In the genomic region with DNA sequence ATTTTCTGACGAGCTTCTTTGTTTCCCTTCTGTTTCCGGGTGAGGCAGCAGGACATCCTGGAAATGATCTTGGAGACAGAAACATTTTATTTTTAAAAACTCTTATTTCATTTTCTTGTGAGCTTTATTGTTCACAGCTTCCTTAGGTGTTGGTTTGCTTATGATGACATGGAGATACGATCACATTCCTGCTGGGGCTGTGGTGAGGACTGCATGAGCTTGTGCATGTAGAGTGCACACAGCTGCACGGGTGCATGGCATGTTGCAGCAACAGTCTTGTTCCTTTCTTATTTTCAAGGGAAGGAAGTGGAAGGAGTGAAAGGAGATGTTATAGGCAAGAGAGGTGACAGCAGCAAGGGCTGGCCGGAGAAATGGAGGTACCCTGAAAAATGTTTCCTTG, we compare ENCODE assay signal across 20 cellular contexts. TPM values are rescaled to one million over a fixed set of nuclear protein-coding genes. Genes with fewer than 3 reads are reported as not detected.
DNase-seq lines count a peak whose midpoint lies in the region; ATAC-seq, FAIRE-seq and TF ChIP-seq lines count a peak whose summit lies in the region.
"Had no signal": no experiment of that assay in that cellular context is flagged by ENCODE, and none has a peak within 500 bp of the region (broad histone marks: within the 10 kb centered on the region; RNA-seq: fewer than 3 reads in every experiment).

No MANE protein-coding gene starts in this region.

- no peak overlapping the region for H3K4me3 Mint-ChIP-seq in effector memory CD8-positive, alpha-beta T cell
- H3K4me3 Mint-ChIP-seq: CD4-positive, CD25-positive, alpha-beta regulatory T cell had no signal

- H3K9me3 Mint-ChIP-seq in effector memory CD8-positive, alpha-beta T cell = no peaks in the 10 kb centered on the region

- TF ChIP-seq EP300 in upper lobe of left lung (IDR thresholded peaks at IDR 0.05) = no peak

- intact Hi-C loops in lower lobe of right lung (cut with DNase I) = no loop called here
- intact Hi-C loops in mucosa of descending colon (cut with DNase I, micrococcal nuclease) = no loop called here

- H3K9ac ChIP-seq in OCI-LY1 (ENCODE audit: low read length) = no peak overlapping the region

- H3K27ac ChIP-seq in OCI-LY1 (ENCODE audit: low read depth, low read length, poor library complexity, severe bottlenecking) (no peak overlapping the region), lower lobe of right lung (peak overlapping the region; percentile 41), upper lobe of left lung (peak overlapping the region; percentile 30 to 82 (median 51))

- H3K4me3 ChIP-seq in OCI-LY1 (ENCODE audit: low read depth, low read length, poor library complexity, severe bottlenecking) = no peak overlapping the region
- H3K4me3 ChIP-seq in WI38 (ENCODE audit: low read depth, low read length) = 0 out of 2 replicates have a peak overlapping the region, but pooled peaks have one; percentile 4
- H3K4me3 ChIP-seq in lower lobe of right lung = no peak overlapping the region
- H3K4me3 ChIP-seq in upper lobe of left lung = no peak overlapping the region
- no peak overlapping the region for H3K4me3 ChIP-seq in mucosa of descending colon
- H3K4me3 ChIP-seq: MG63 had no signal

- H3K27me3 Mint-ChIP-seq in effector memory CD8-positive, alpha-beta T cell = peaks cover 10 to 19% of the 10 kb centered on the region in 2 donors
- H3K27me3 Mint-ChIP-seq: CD4-positive, CD25-positive, alpha-beta regulatory T cell had no signal

- H3K36me3 Mint-ChIP-seq in effector memory CD8-positive, alpha-beta T cell (ENCODE audit: insufficient read depth) = no peaks in the 10 kb centered on the region
- H3K36me3 Mint-ChIP-seq: CD4-positive, CD25-positive, alpha-beta regulatory T cell had no signal

- no peak for ATAC-seq in lower lobe of right lung
- peak in 1 of 2 donors; percentile 34 for ATAC-seq in upper lobe of left lung (ENCODE audit: low FRiP score in 2 of 2)
- ATAC-seq in effector memory CD8-positive, alpha-beta T cell (replicated peaks) = no peak
- no peak for ATAC-seq in mucosa of descending colon

- no peaks in the 10 kb centered on the region for H3F3A ChIP-seq in OCI-LY1 (ENCODE audit: insufficient read depth, low read length)

- no peak for FAIRE-seq in H54 (lab: Jason Lieb, UNC)
- FAIRE-seq: H1 had no signal

- no peak for TF ChIP-seq POLR2A in upper lobe of left lung (IDR thresholded peaks at IDR 0.05)
- TF ChIP-seq POLR2A in H54 (IDR thresholded peaks at IDR 0.05; ENCODE audit: low read depth, low read length) = no peak

- H3K4me2 ChIP-seq in OCI-LY1 (ENCODE audit: low read length) = no peak overlapping the region; the same call in 1 of the 2 replicates

- no peak overlapping the region for H3K27ac Mint-ChIP-seq in effector memory CD8-positive, alpha-beta T cell

- H4K20me1 ChIP-seq in OCI-LY1 (ENCODE audit: insufficient read depth, low read length) = no peaks in the 10 kb centered on the region

- no peak for DNase-seq in lower lobe of right lung
- no peak for DNase-seq in upper lobe of left lung
- DNase-seq in H54 (ENCODE audit: insufficient read length, low spot score) = no peak
- DNase-seq in effector memory CD8-positive, alpha-beta T cell = no peak
- DNase-seq in mucosa of descending colon = no peak
- DNase-seq: CD4-positive, CD25-positive, alpha-beta regulatory T cell; DMS79; MG63; NCI-H1048; NCI-H1436 treated with DMSO at 0.1 percent for 48 hours; NCI-H1930; NCI-H226; NCI-H510A treated with DMSO at 0.1 percent for 48 hours; NCI-H748 treated with DMSO at 0.1 percent for 48 hours; OCI-M1; SHP77 had no signal

- no peaks in the 10 kb centered on the region for H3K9me2 ChIP-seq in OCI-LY1 (ENCODE audit: low read depth, low read length)

- peak overlapping the region; percentile 54; the same call in 1 of the 2 replicates for H2AFZ ChIP-seq in OCI-LY1 (ENCODE audit: low read length)

- H3K36me3 ChIP-seq in OCI-LY1 (ENCODE audit: insufficient read depth, low read length) (no peaks in the 10 kb centered on the region), lower lobe of right lung (no peaks in the 10 kb centered on the region), upper lobe of left lung (no peaks in the 10 kb centered on the region), mucosa of descending colon (ENCODE audit: low read depth) (no peaks in the 10 kb centered on the region)
- H3K36me3 ChIP-seq: MG63 had no signal

- H3K4me1 ChIP-seq in OCI-LY1 (ENCODE audit: insufficient read depth, low read length, severe bottlenecking) (peaks cover 23% of the 10 kb centered on the region), lower lobe of right lung (no peaks in the 10 kb centered on the region), upper lobe of left lung (peaks cover 0 to 12% (median 2%) of the 10 kb centered on the region in 4 donors), mucosa of descending colon (ENCODE audit: low read depth) (no peaks in the 10 kb centered on the region)

- TF ChIP-seq CTCF in OCI-LY1 (IDR thresholded peaks at IDR 0.05; ENCODE audit: low read length) = no peak
- no peak for TF ChIP-seq CTCF in WI38 (IDR thresholded peaks at IDR 0.05; ENCODE audit: low read depth, low read length)
- no peak for TF ChIP-seq CTCF in lower lobe of right lung (IDR thresholded peaks at IDR 0.05)
- TF ChIP-seq CTCF in upper lobe of left lung (IDR thresholded peaks at IDR 0.05) = no peak
- TF ChIP-seq CTCF in mucosa of descending colon (IDR thresholded peaks at IDR 0.05) = no peak

- no peaks in the 10 kb centered on the region for H3K79me2 ChIP-seq in OCI-LY1 (ENCODE audit: insufficient read depth, low read length)

- no peaks in the 10 kb centered on the region for H3K4me1 Mint-ChIP-seq in effector memory CD8-positive, alpha-beta T cell (ENCODE audit: low read depth in 2 of 2)

- peaks cover 8% of the 10 kb centered on the region for H3K9me3 ChIP-seq in OCI-LY1 (ENCODE audit: low read length)
- H3K9me3 ChIP-seq in lower lobe of right lung = no peaks in the 10 kb centered on the region
- H3K9me3 ChIP-seq in upper lobe of left lung = no peaks in the 10 kb centered on the region
- no peaks in the 10 kb centered on the region for H3K9me3 ChIP-seq in mucosa of descending colon
- H3K9me3 ChIP-seq: MG63 had no signal

- 53 to 61% methylated on average over 5 of the region's 5 CpGs for WGBS in upper lobe of left lung, 2 donors

- no peaks in the 10 kb centered on the region for H3K27me3 ChIP-seq in OCI-LY1 (ENCODE audit: insufficient read depth, low read length)
- H3K27me3 ChIP-seq in lower lobe of right lung (ENCODE audit: low read depth) = peaks cover 5% of the 10 kb centered on the region
- H3K27me3 ChIP-seq in upper lobe of left lung = no peaks in the 10 kb centered on the region
- H3K27me3 ChIP-seq: MG63 had no signal

RNA-seq across cellular contexts. Expression of gene BTNL8, which starts 1.2 kb away (rescaled TPM):
- 5.3 TPM for total RNA-seq in lower lobe of right lung
- total RNA-seq in upper lobe of left lung = 10 to 100 TPM in 1 of 6 donors, 1 to 10 TPM in 4, not detected in 1; 1.2 to 10.0 (median 3.6) TPM
- total RNA-seq in mucosa of descending colon = 10 to 100 TPM; 39.2 to 82.2 (median 63.5) TPM
- total RNA-seq: CD4-positive, CD25-positive, alpha-beta regulatory T cell; LHCN-M2 had no signal

RNA-seq across cellular contexts. Expression of gene ZFP62, which starts 39.1 kb away (rescaled TPM):
- total RNA-seq in lower lobe of right lung (28.3 TPM), upper lobe of left lung (10 to 100 TPM; 19.6 to 41.2 (median 26.1) TPM), mucosa of descending colon (10 to 100 TPM; 37.3 to 41.5 (median 40.2) TPM)
